ENCODE assay signal across 14 cellular contexts in the genomic region with DNA sequence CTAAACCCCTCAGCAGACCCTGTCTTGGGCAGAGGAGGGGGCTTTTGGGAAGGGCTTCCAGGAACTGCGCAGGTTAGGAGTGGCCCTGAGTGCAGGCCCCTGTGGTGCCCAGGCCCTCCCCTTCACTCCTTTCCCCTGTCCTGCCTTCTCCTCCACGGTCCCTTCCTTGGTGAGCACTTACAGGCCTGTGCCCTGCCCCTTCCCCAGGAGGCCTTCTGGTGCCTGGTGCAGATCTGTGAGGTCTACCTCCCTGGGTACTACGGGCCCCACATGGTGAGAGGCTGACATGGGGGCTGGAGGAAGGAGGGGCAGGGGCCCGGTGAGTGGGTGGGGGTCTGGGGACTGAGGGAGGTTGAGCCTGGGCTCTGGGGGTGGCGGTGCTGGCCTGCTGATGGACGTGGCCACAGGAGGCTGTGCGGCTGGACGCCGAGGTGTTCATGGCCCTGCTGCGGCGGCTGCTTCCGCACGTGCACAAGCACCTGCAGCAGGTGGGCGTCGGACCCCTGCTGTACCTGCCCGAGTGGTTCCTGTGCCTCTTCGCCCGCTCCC. TPM values are rescaled to one million over a fixed set of nuclear protein-coding genes. Genes with fewer than 3 reads are reported as not detected.
DNase-seq lines count a peak whose midpoint lies in the region; ATAC-seq, FAIRE-seq and TF ChIP-seq lines count a peak whose summit lies in the region.
"Had no signal": no experiment of that assay in that cellular context is flagged by ENCODE, and none has a peak within 500 bp of the region (broad histone marks: within the 10 kb centered on the region; RNA-seq: fewer than 3 reads in every experiment).

No MANE protein-coding gene starts in this region.

- H3K27ac ChIP-seq in HepG2 (ENCODE audit: extremely low read length, insufficient read depth, low read length) (no peak overlapping the region), right lobe of liver (no peak overlapping the region), layer of hippocampus (ENCODE audit: low read depth, low read length) (peak overlapping the region; percentile 100)
- H3K27ac ChIP-seq: breast epithelium, thoracic aorta had no signal

- no peak overlapping the region for H3K4me2 ChIP-seq in HepG2 (ENCODE audit: low read depth, low read length)
- H3K4me2 ChIP-seq: smooth muscle cell had no signal

- no peaks in the 10 kb centered on the region for H4K20me1 ChIP-seq in HepG2 (ENCODE audit: insufficient read depth, low read length)

- no peak for FAIRE-seq in HepG2 (lab: Jason Lieb, UNC)

- H3K4me1 Mint-ChIP-seq in activated CD4-positive, alpha-beta memory T cell treated with anti-CD3 and anti-CD28 coated beads, Interleukin-2, amount 10 ng/mL, durations not matched to agents 7 days and 5 days = peaks cover 78% of the 10 kb centered on the region

- H3K36me3 ChIP-seq in HepG2 (replicated peaks in 1 of 2; ENCODE audit: control insufficient read depth in 1 of 2, insufficient read depth in 2 of 2, low read length in 2 of 2) (no peaks in the 10 kb centered on the region), right lobe of liver (no peaks in the 10 kb centered on the region)
- H3K36me3 ChIP-seq: breast epithelium, thoracic aorta had no signal

- TF ChIP-seq EP300 in HepG2 (IDR thresholded peaks at IDR 0.05; ENCODE audit: low read depth in 2 of 2, low read length in 2 of 2) (no peak), HepG2 (CRISPR knock-in tag; IDR thresholded peaks at IDR 0.05; ENCODE audit: borderline replicate concordance) (no peak)

- no peaks in the 10 kb centered on the region for H3K9me3 ChIP-seq in HepG2 (ENCODE audit: low read length)
- H3K9me3 ChIP-seq in right lobe of liver = no peaks in the 10 kb centered on the region
- H3K9me3 ChIP-seq: breast epithelium, thoracic aorta had no signal

- TF ChIP-seq POLR2A in HepG2 (IDR thresholded peaks at IDR 0.05; ENCODE audit: insufficient read depth in 1 of 2, low read depth in 2 of 2, low read length in 2 of 2) (no peak), right lobe of liver (IDR thresholded peaks at IDR 0.05) (no peak)

- 52% methylated on average over 7 of the region's 18 CpGs for WGBS in HepG2 (ENCODE audit: low lambda C conversion rate)
- 80% methylated on average over 1 of the region's 18 CpGs for WGBS in right lobe of liver (ENCODE audit: insufficient coverage, low coverage, low lambda C conversion rate, missing lambda C conversion rate)

- H3K27ac Mint-ChIP-seq in activated CD4-positive, alpha-beta memory T cell treated with anti-CD3 and anti-CD28 coated beads, Interleukin-2, amount 10 ng/mL, durations not matched to agents 7 days and 5 days = peak overlapping the region; percentile 99

- TF ChIP-seq RAD21 in HepG2 (CRISPR knock-in tag; IDR thresholded peaks at IDR 0.05) = no peak

- no peak for DNase-seq in HepG2 (ENCODE audit: low spot score)
- DNase-seq in right lobe of liver = no peak
- DNase-seq in activated CD4-positive, alpha-beta memory T cell treated with anti-CD3 and anti-CD28 coated beads, Interleukin-2, amount 10 ng/mL, durations not matched to agents 7 days and 5 days = no peak
- no peak for DNase-seq in NCI-H345 treated with DMSO at 0.1 percent for 48 hours (lab: John Stamatoyannopoulos, UW; ENCODE audit: unreplicated experiment)
- no peak for DNase-seq in HCEC 1CT
- DNase-seq: foreskin melanocyte, mesendoderm, NCI-H2171 had no signal

- no peaks in the 10 kb centered on the region for H3K27me3 Mint-ChIP-seq in activated CD4-positive, alpha-beta memory T cell treated with anti-CD3 and anti-CD28 coated beads, Interleukin-2, amount 10 ng/mL, durations not matched to agents 7 days and 5 days

- H3K4me3 Mint-ChIP-seq in activated CD4-positive, alpha-beta memory T cell treated with anti-CD3 and anti-CD28 coated beads, Interleukin-2, amount 10 ng/mL, durations not matched to agents 7 days and 5 days = peak overlapping the region; percentile 85

- in situ Hi-C loops in HepG2 (cut with HindIII; ENCODE audit: extremely low pct_ligation_motif_present, low pct_unique_long_range_greater_than_20kb) = no loop called here

- no TSS peak for BruUV-seq in HepG2 (replicated peaks; lab: Mats Ljungman, UMichigan)

- no peak overlapping the region for H3K9ac ChIP-seq in HepG2 (ENCODE audit: insufficient read depth, low read depth, low read length)

- no peak overlapping the region for H2AFZ ChIP-seq in HepG2 (ENCODE audit: low read length)

- POLR2A ChIA-PET in HepG2 (lab: Yijun Ruan, JAX) = interaction anchor here (1.5 to 2.2 kb wide), 2 partner anchors 14 to 62 kb away, joined by 6 to 8 read pairs; no protein-coding TSS in a partner anchor
- POLR2A ChIA-PET in activated CD4-positive, alpha-beta memory T cell treated with anti-CD3 and anti-CD28 coated beads, Interleukin-2, amount 10 ng/mL, durations not matched to agents 7 days and 5 days (lab: Charles Lee) = interaction anchor here (1.0 to 3.5 kb wide), 9 partner anchors 12 to 77 kb away, joined by 4 to 91 read pairs (median 15); a partner anchor contains a TSS

- peaks cover 69% of the 10 kb centered on the region for H3K36me3 Mint-ChIP-seq in activated CD4-positive, alpha-beta memory T cell treated with anti-CD3 and anti-CD28 coated beads, Interleukin-2, amount 10 ng/mL, durations not matched to agents 7 days and 5 days (ENCODE audit: low read depth)

- H3K9me3 Mint-ChIP-seq in activated CD4-positive, alpha-beta memory T cell treated with anti-CD3 and anti-CD28 coated beads, Interleukin-2, amount 10 ng/mL, durations not matched to agents 7 days and 5 days = no peaks in the 10 kb centered on the region

- TF ChIP-seq CTCF in HepG2 (CRISPR knock-in tag; IDR thresholded peaks at IDR 0.05) (no peak), right lobe of liver (IDR thresholded peaks at IDR 0.05) (no peak)

- H3K27me3 ChIP-seq in HepG2 (ENCODE audit: control insufficient read depth in 1 of 2, insufficient read depth in 2 of 2, low read length in 2 of 2) (peaks cover 2 to 14% of the 10 kb centered on the region in 2 experiments; a peak in 3 of 5 replicates), right lobe of liver (no peaks in the 10 kb centered on the region), layer of hippocampus (ENCODE audit: control insufficient read depth, insufficient read depth, low read length) (peaks cover 6% of the 10 kb centered on the region)

- H3K4me3 ChIP-seq in HepG2 (replicated peaks in 1 of 3; ENCODE audit: insufficient read depth in 1 of 3, low read depth in 2 of 3, low read length in 3 of 3) (no peak overlapping the region), right lobe of liver (no peak overlapping the region)
- H3K4me3 ChIP-seq: breast epithelium, smooth muscle cell, thoracic aorta had no signal

- intact Hi-C loops in HepG2 (cut with micrococcal nuclease; ENCODE audit: unreplicated experiment) (no loop called here), right lobe of liver (cut with DNase I) (no loop called here)

- ATAC-seq in HepG2 = no peak
- no peak for ATAC-seq in right lobe of liver
- no peak for ATAC-seq in GM18858 (IDR thresholded peaks at IDR 0.05; ENCODE audit: unreplicated experiment)
- ATAC-seq in HG02571 (IDR thresholded peaks at IDR 0.05; ENCODE audit: unreplicated experiment) = no peak

- CTCF ChIA-PET in HepG2 (lab: Yijun Ruan, JAX; ENCODE audit: low intra/inter-chr PET ratio, low total read pairs) = no interaction called here
- CTCF ChIA-PET in activated CD4-positive, alpha-beta memory T cell treated with anti-CD3 and anti-CD28 coated beads, Interleukin-2, amount 10 ng/mL, durations not matched to agents 7 days and 5 days (lab: Charles Lee) = interaction anchor here (0.7 to 3.2 kb wide), 2 partner anchors 26 to 32 kb away, joined by 3 to 19 read pairs; a partner anchor contains a TSS

- H3K79me2 ChIP-seq in HepG2 (ENCODE audit: insufficient read depth, low read length) = no peaks in the 10 kb centered on the region

- H3K4me1 ChIP-seq in HepG2 (ENCODE audit: insufficient read depth, low read length) = peaks cover 68% of the 10 kb centered on the region
- H3K4me1 ChIP-seq in right lobe of liver = peaks cover 0 to 10% (median 0%) of the 10 kb centered on the region in 4 donors
- H3K4me1 ChIP-seq: breast epithelium had no signal

RNA-seq across cellular contexts. Expression of a gene that starts 2.6 kb away (rescaled TPM):
- total RNA-seq in HepG2 (2016; rRNA removed; fragmentation: Illumina TruSeq; extraction: Trizol) (0.81 and 1.0 TPM in 2 replicates), right lobe of liver (1 to 10 TPM in 5 of 6 experiments, under 1 TPM in 1; 0.73 to 2.7 (median 1.9) TPM)
- 0.44 and 0.81 TPM in 2 replicates for total RNA-seq in HepG2 (2016; cell fraction: cytosol; rRNA removed; fragmentation: Illumina TruSeq; extraction: Trizol; ENCODE audit: low read depth)
- total RNA-seq in HepG2 (2016; cell fraction: insoluble cytoplasmic fraction; rRNA removed; fragmentation: Illumina TruSeq; extraction: Trizol) = 0.92 and 1.1 TPM in 2 replicates
- 0.45 and 0.59 TPM in 2 replicates for total RNA-seq in HepG2 (2016; cell fraction: membrane; rRNA removed; fragmentation: Illumina TruSeq; extraction: Trizol)
- 0.50 and 0.84 TPM in 2 replicates for total RNA-seq in HepG2 (2016; cell fraction: nucleus; rRNA removed; fragmentation: Illumina TruSeq; extraction: Trizol)
- 1.8 and 2.8 TPM in 2 replicates for polyA plus RNA-seq in HepG2 (2011; rRNA removed)
- polyA plus RNA-seq in HepG2 (2011; cell fraction: cytosol; rRNA removed) = 1.3 and 2.7 TPM in 2 replicates
- 26.5 and 39.6 TPM in 2 replicates for polyA plus RNA-seq in HepG2 (2011; cell fraction: nucleus; rRNA removed)
- polyA plus RNA-seq in HepG2 (2012) = 0.97 and 2.1 TPM in 2 replicates
- 0.19 and 0.28 TPM in 2 replicates for polyA plus RNA-seq in HepG2 (2016; cell fraction: cytosol; fragmentation: Illumina TruSeq; extraction: Trizol; ENCODE audit: low read depth)
- 0.60 and 1.1 TPM in 2 replicates for polyA plus RNA-seq in HepG2 (2016; cell fraction: insoluble cytoplasmic fraction; fragmentation: Illumina TruSeq; extraction: Trizol; ENCODE audit: low read depth)
- polyA plus RNA-seq in HepG2 (2016; cell fraction: membrane; fragmentation: Illumina TruSeq; extraction: Trizol; ENCODE audit: low read depth) = 0.57 and 0.73 TPM in 2 replicates
- polyA plus RNA-seq in HepG2 (2016; cell fraction: nucleus; fragmentation: Illumina TruSeq; extraction: Trizol; ENCODE audit: insufficient read depth, low read depth) = 2.9 and 3.4 TPM in 2 replicates
- polyA minus RNA-seq in HepG2 (2011; rRNA and poly(A)+ RNA removed; ENCODE audit: low replicate concordance) = 2.2 TPM in 1 of 2 replicates, not detected in the other
- 0.59 and 0.88 TPM in 2 replicates for polyA minus RNA-seq in HepG2 (2011; cell fraction: cytosol; rRNA and poly(A)+ RNA removed)
- polyA minus RNA-seq in HepG2 (2011; cell fraction: nucleus; rRNA and poly(A)+ RNA removed) = 2.3 and 3.4 TPM in 2 replicates
- 100 to 1,000 TPM; 285 to 310 TPM for total RNA-seq in activated CD4-positive, alpha-beta memory T cell treated with anti-CD3 and anti-CD28 coated beads, Interleukin-2, amount 10 ng/mL, durations not matched to agents 7 days and 5 days
- total RNA-seq: smooth muscle cell had no signal
- polyA plus RNA-seq: smooth muscle cell had no signal

RNA-seq across cellular contexts. Expression of a gene that starts 4.8 kb away (rescaled TPM):
- total RNA-seq in HepG2 (2016; rRNA removed; fragmentation: Illumina TruSeq; extraction: Trizol) (170 and 188 TPM in 2 replicates), right lobe of liver (100 to 1,000 TPM in 2 of 6 experiments, 10 to 100 TPM in 4; 64.2 to 102 (median 71.1) TPM)
- 49.0 and 62.5 TPM in 2 replicates for total RNA-seq in HepG2 (2016; cell fraction: cytosol; rRNA removed; fragmentation: Illumina TruSeq; extraction: Trizol; ENCODE audit: low read depth)
- 171 and 181 TPM in 2 replicates for total RNA-seq in HepG2 (2016; cell fraction: insoluble cytoplasmic fraction; rRNA removed; fragmentation: Illumina TruSeq; extraction: Trizol)
- 78.0 and 95.5 TPM in 2 replicates for total RNA-seq in HepG2 (2016; cell fraction: membrane; rRNA removed; fragmentation: Illumina TruSeq; extraction: Trizol)
- 66.5 and 72.2 TPM in 2 replicates for total RNA-seq in HepG2 (2016; cell fraction: nucleus; rRNA removed; fragmentation: Illumina TruSeq; extraction: Trizol)
- 149 and 173 TPM in 2 replicates for polyA plus RNA-seq in HepG2 (2011; rRNA removed)
- polyA plus RNA-seq in HepG2 (2011; cell fraction: cytosol; rRNA removed) = 212 and 274 TPM in 2 replicates
- 137 and 147 TPM in 2 replicates for polyA plus RNA-seq in HepG2 (2011; cell fraction: nucleus; rRNA removed)
- polyA plus RNA-seq in HepG2 (2012) = 91.5 and 93.8 TPM in 2 replicates
- 58.1 and 67.4 TPM in 2 replicates for polyA plus RNA-seq in HepG2 (2016; cell fraction: cytosol; fragmentation: Illumina TruSeq; extraction: Trizol; ENCODE audit: low read depth)
- polyA plus RNA-seq in HepG2 (2016; cell fraction: insoluble cytoplasmic fraction; fragmentation: Illumina TruSeq; extraction: Trizol; ENCODE audit: low read depth) = 192 and 207 TPM in 2 replicates
- 72.5 and 83.6 TPM in 2 replicates for polyA plus RNA-seq in HepG2 (2016; cell fraction: membrane; fragmentation: Illumina TruSeq; extraction: Trizol; ENCODE audit: low read depth)
- polyA plus RNA-seq in HepG2 (2016; cell fraction: nucleus; fragmentation: Illumina TruSeq; extraction: Trizol; ENCODE audit: insufficient read depth, low read depth) = 110 and 123 TPM in 2 replicates
- polyA minus RNA-seq in HepG2 (2011; rRNA and poly(A)+ RNA removed; ENCODE audit: low replicate concordance) = 209 and 295 TPM in 2 replicates
- polyA minus RNA-seq in HepG2 (2011; cell fraction: cytosol; rRNA and poly(A)+ RNA removed) = 83.6 and 84.9 TPM in 2 replicates
- 31.7 and 34.7 TPM in 2 replicates for polyA minus RNA-seq in HepG2 (2011; cell fraction: nucleus; rRNA and poly(A)+ RNA removed)
- 100 to 1,000 TPM; 308 to 315 TPM for total RNA-seq in activated CD4-positive, alpha-beta memory T cell treated with anti-CD3 and anti-CD28 coated beads, Interleukin-2, amount 10 ng/mL, durations not matched to agents 7 days and 5 days

RNA-seq across cellular contexts. Expression of a gene that starts 9.0 kb away (rescaled TPM):
- total RNA-seq in HepG2 (2016; rRNA removed; fragmentation: Illumina TruSeq; extraction: Trizol) (not detected in 2 replicates), right lobe of liver (under 1 TPM in 5 of 6 experiments, not detected in 1; 0.12 to 0.31 (median 0.22) TPM)
- not detected in 2 replicates for total RNA-seq in HepG2 (2016; cell fraction: cytosol; rRNA removed; fragmentation: Illumina TruSeq; extraction: Trizol; ENCODE audit: low read depth)
- not detected in 2 replicates for total RNA-seq in HepG2 (2016; cell fraction: insoluble cytoplasmic fraction; rRNA removed; fragmentation: Illumina TruSeq; extraction: Trizol)
- not detected in 2 replicates for total RNA-seq in HepG2 (2016; cell fraction: membrane; rRNA removed; fragmentation: Illumina TruSeq; extraction: Trizol)
- not detected in 2 replicates for total RNA-seq in HepG2 (2016; cell fraction: nucleus; rRNA removed; fragmentation: Illumina TruSeq; extraction: Trizol)
- polyA plus RNA-seq in HepG2 (2011; rRNA removed) = 0.01 TPM in 1 of 2 replicates, not detected in the other
- 0.01 TPM in 1 of 2 replicates, not detected in the other for polyA plus RNA-seq in HepG2 (2011; cell fraction: cytosol; rRNA removed)
- polyA plus RNA-seq in HepG2 (2011; cell fraction: nucleus; rRNA removed) = not detected in 2 replicates
- 0.04 TPM in 1 of 2 replicates, not detected in the other for polyA plus RNA-seq in HepG2 (2012)
- polyA plus RNA-seq in HepG2 (2016; cell fraction: cytosol; fragmentation: Illumina TruSeq; extraction: Trizol; ENCODE audit: low read depth) = not detected in 2 replicates
- not detected in 2 replicates for polyA plus RNA-seq in HepG2 (2016; cell fraction: insoluble cytoplasmic fraction; fragmentation: Illumina TruSeq; extraction: Trizol; ENCODE audit: low read depth)
- not detected in 2 replicates for polyA plus RNA-seq in HepG2 (2016; cell fraction: membrane; fragmentation: Illumina TruSeq; extraction: Trizol; ENCODE audit: low read depth)
- polyA plus RNA-seq in HepG2 (2016; cell fraction: nucleus; fragmentation: Illumina TruSeq; extraction: Trizol; ENCODE audit: insufficient read depth, low read depth) = not detected in 2 replicates
- polyA minus RNA-seq in HepG2 (2011; rRNA and poly(A)+ RNA removed; ENCODE audit: low replicate concordance) = 0.05 and 0.12 TPM in 2 replicates
- polyA minus RNA-seq in HepG2 (2011; cell fraction: cytosol; rRNA and poly(A)+ RNA removed) = not detected in 2 replicates
- polyA minus RNA-seq in HepG2 (2011; cell fraction: nucleus; rRNA and poly(A)+ RNA removed) = not detected in 2 replicates
- total RNA-seq in activated CD4-positive, alpha-beta memory T cell treated with anti-CD3 and anti-CD28 coated beads, Interleukin-2, amount 10 ng/mL, durations not matched to agents 7 days and 5 days = 1 to 10 TPM in 1 of 2 experiments, under 1 TPM in 1; 0.76 to 1.1 TPM

RNA-seq across cellular contexts. Expression of a gene that starts 14.7 kb away (rescaled TPM):
- total RNA-seq in HepG2 (2016; rRNA removed; fragmentation: Illumina TruSeq; extraction: Trizol) = 6.1 and 10.1 TPM in 2 replicates
- total RNA-seq in HepG2 (2016; cell fraction: cytosol; rRNA removed; fragmentation: Illumina TruSeq; extraction: Trizol; ENCODE audit: low read depth) = 4.1 and 5.9 TPM in 2 replicates
- total RNA-seq in HepG2 (2016; cell fraction: insoluble cytoplasmic fraction; rRNA removed; fragmentation: Illumina TruSeq; extraction: Trizol) = 5.8 and 13.4 TPM in 2 replicates
- total RNA-seq in HepG2 (2016; cell fraction: membrane; rRNA removed; fragmentation: Illumina TruSeq; extraction: Trizol) = 4.4 and 5.5 TPM in 2 replicates
- 14.1 and 16.4 TPM in 2 replicates for total RNA-seq in HepG2 (2016; cell fraction: nucleus; rRNA removed; fragmentation: Illumina TruSeq; extraction: Trizol)
- 14.7 and 15.7 TPM in 2 replicates for polyA plus RNA-seq in HepG2 (2011; rRNA removed)
- polyA plus RNA-seq in HepG2 (2011; cell fraction: cytosol; rRNA removed) = 4.4 and 7.5 TPM in 2 replicates
- 60.6 and 87.4 TPM in 2 replicates for polyA plus RNA-seq in HepG2 (2011; cell fraction: nucleus; rRNA removed)
- 6.9 and 9.5 TPM in 2 replicates for polyA plus RNA-seq in HepG2 (2012)
- 3.7 and 4.6 TPM in 2 replicates for polyA plus RNA-seq in HepG2 (2016; cell fraction: cytosol; fragmentation: Illumina TruSeq; extraction: Trizol; ENCODE audit: low read depth)
- 6.4 and 7.5 TPM in 2 replicates for polyA plus RNA-seq in HepG2 (2016; cell fraction: insoluble cytoplasmic fraction; fragmentation: Illumina TruSeq; extraction: Trizol; ENCODE audit: low read depth)
- 4.8 and 5.8 TPM in 2 replicates for polyA plus RNA-seq in HepG2 (2016; cell fraction: membrane; fragmentation: Illumina TruSeq; extraction: Trizol; ENCODE audit: low read depth)
- 61.7 and 63.7 TPM in 2 replicates for polyA plus RNA-seq in HepG2 (2016; cell fraction: nucleus; fragmentation: Illumina TruSeq; extraction: Trizol; ENCODE audit: insufficient read depth, low read depth)
- polyA minus RNA-seq in HepG2 (2011; rRNA and poly(A)+ RNA removed; ENCODE audit: low replicate concordance) = 6.7 and 12.7 TPM in 2 replicates
- polyA minus RNA-seq in HepG2 (2011; cell fraction: cytosol; rRNA and poly(A)+ RNA removed) = 1.9 and 4.6 TPM in 2 replicates
- 11.1 TPM in 2 replicates for polyA minus RNA-seq in HepG2 (2011; cell fraction: nucleus; rRNA and poly(A)+ RNA removed)
- total RNA-seq in right lobe of liver = 10 to 100 TPM in 2 of 6 experiments, 1 to 10 TPM in 4; 5.3 to 13.2 (median 6.2) TPM
- total RNA-seq in activated CD4-positive, alpha-beta memory T cell treated with anti-CD3 and anti-CD28 coated beads, Interleukin-2, amount 10 ng/mL, durations not matched to agents 7 days and 5 days = 10 to 100 TPM; 48.0 to 53.9 TPM

RNA-seq across cellular contexts. Expression of a gene that starts 21.8 kb away (rescaled TPM):
- total RNA-seq in HepG2 (2016; rRNA removed; fragmentation: Illumina TruSeq; extraction: Trizol) = 35.3 and 54.8 TPM in 2 replicates
- total RNA-seq in HepG2 (2016; cell fraction: cytosol; rRNA removed; fragmentation: Illumina TruSeq; extraction: Trizol; ENCODE audit: low read depth) = 168 and 174 TPM in 2 replicates
- 32.3 and 55.5 TPM in 2 replicates for total RNA-seq in HepG2 (2016; cell fraction: insoluble cytoplasmic fraction; rRNA removed; fragmentation: Illumina TruSeq; extraction: Trizol)
- 208 and 210 TPM in 2 replicates for total RNA-seq in HepG2 (2016; cell fraction: membrane; rRNA removed; fragmentation: Illumina TruSeq; extraction: Trizol)
- total RNA-seq in HepG2 (2016; cell fraction: nucleus; rRNA removed; fragmentation: Illumina TruSeq; extraction: Trizol) = 30.9 and 37.1 TPM in 2 replicates
- 52.9 and 59.2 TPM in 2 replicates for polyA plus RNA-seq in HepG2 (2011; rRNA removed)
- polyA plus RNA-seq in HepG2 (2011; cell fraction: cytosol; rRNA removed) = 53.5 and 73.0 TPM in 2 replicates
- polyA plus RNA-seq in HepG2 (2011; cell fraction: nucleus; rRNA removed) = 93.3 and 107 TPM in 2 replicates
- 29.0 and 33.0 TPM in 2 replicates for polyA plus RNA-seq in HepG2 (2012)
- polyA plus RNA-seq in HepG2 (2016; cell fraction: cytosol; fragmentation: Illumina TruSeq; extraction: Trizol; ENCODE audit: low read depth) = 249 TPM in 2 replicates
- polyA plus RNA-seq in HepG2 (2016; cell fraction: insoluble cytoplasmic fraction; fragmentation: Illumina TruSeq; extraction: Trizol; ENCODE audit: low read depth) = 40.0 and 51.3 TPM in 2 replicates
- polyA plus RNA-seq in HepG2 (2016; cell fraction: membrane; fragmentation: Illumina TruSeq; extraction: Trizol; ENCODE audit: low read depth) = 229 and 244 TPM in 2 replicates
- polyA plus RNA-seq in HepG2 (2016; cell fraction: nucleus; fragmentation: Illumina TruSeq; extraction: Trizol; ENCODE audit: insufficient read depth, low read depth) = 58.6 and 65.2 TPM in 2 replicates
- 70.8 and 120 TPM in 2 replicates for polyA minus RNA-seq in HepG2 (2011; rRNA and poly(A)+ RNA removed; ENCODE audit: low replicate concordance)
- 23.5 and 24.7 TPM in 2 replicates for polyA minus RNA-seq in HepG2 (2011; cell fraction: cytosol; rRNA and poly(A)+ RNA removed)
- polyA minus RNA-seq in HepG2 (2011; cell fraction: nucleus; rRNA and poly(A)+ RNA removed) = 27.9 and 33.3 TPM in 2 replicates
- total RNA-seq in right lobe of liver = 10 to 100 TPM; 18.8 to 37.1 (median 27.1) TPM
- 10 to 100 TPM; 56.9 to 57.1 TPM for total RNA-seq in activated CD4-positive, alpha-beta memory T cell treated with anti-CD3 and anti-CD28 coated beads, Interleukin-2, amount 10 ng/mL, durations not matched to agents 7 days and 5 days

Comparison
In these comparisons a context has a peak if more than half of its experiments do, and no peak if none do; other contexts are left out.
1. RNA of a gene that starts 2.6 kb away (total RNA-seq): 285 to 310 TPM in activated CD4-positive, alpha-beta memory T cell treated with anti-CD3 and anti-CD28 coated beads, Interleukin-2, amount 10 ng/mL, durations not matched to agents 7 days and 5 days; 0.73 to 2.7 TPM in right lobe of liver and 0.44 to 1.1 TPM in HepG2; every median in the first group is over 10 times any median in the second.